ENCODE assay signal across 14 cellular contexts in genomic region chr5:141713616-141714309, GRCh38. TPM values are rescaled to one million over a fixed set of nuclear protein-coding genes. Genes with fewer than 3 reads are reported as not detected.
DNase-seq lines count a peak whose midpoint lies in the region; ATAC-seq and TF ChIP-seq lines count a peak whose summit lies in the region.
"Had no signal": no experiment of that assay in that cellular context is flagged by ENCODE, and none has a peak within 500 bp of the region (broad histone marks: within the 10 kb centered on the region; RNA-seq: fewer than 3 reads in every experiment).

No MANE protein-coding gene starts in this region.

- in situ Hi-C loops in brain microvascular endothelial cell (cut with HindIII; ENCODE audit: low pct_ligation_motif_present, low sequenced_read_pairs): no loop called here

- CTCF ChIA-PET in PC-3 (lab: Charles Lee): interaction anchor here (0.5 to 0.6 kb wide), 2 partner anchors 125 to 873 kb away, joined by 3 read pairs; no protein-coding TSS in a partner anchor

- DNase-seq in GM23338 (ENCODE audit: low spot score) (no peak), PC-3 (peak; percentile 84), osteoblast (ENCODE audit: insufficient read length, low spot score, missing footprints) (peak; percentile 67), brain microvascular endothelial cell (no peak), cerebellar nuclear complex (lab: John Stamatoyannopoulos, UW) (no peak), immature natural killer cell (no peak)
- DNase-seq: activated CD4-positive, CD25-positive, alpha-beta regulatory T cell treated with anti-CD3 and anti-CD28 coated beads, Interleukin-2, amount 50 U/mL, for 72 hours; OCI-M1; stimulated activated naive CD4-positive, alpha-beta T cell treated with Interleukin-2 at 50 U/mL for 16 hours; T-helper 1 cell had no signal

- peaks cover 38% of the 10 kb centered on the region for H3K4me1 ChIP-seq in GM23338 (ENCODE audit: insufficient read depth)
- peaks cover 54% of the 10 kb centered on the region for H3K4me1 ChIP-seq in PC-3 (ENCODE audit: insufficient read depth, low read length)
- H3K4me1 ChIP-seq in osteoblast (ENCODE audit: insufficient read depth, low read length): no peaks in the 10 kb centered on the region

- H4K20me1 ChIP-seq in GM23338 (replicated peaks; ENCODE audit: insufficient read depth) (no peaks in the 10 kb centered on the region), PC-3 (ENCODE audit: low read length) (no peaks in the 10 kb centered on the region), osteoblast (ENCODE audit: insufficient read depth, low read length) (no peaks in the 10 kb centered on the region)

- peak overlapping the region; percentile 42 for H3K9ac ChIP-seq in PC-3 (ENCODE audit: low read length)

- intact Hi-C loops in PC-3 (cut with micrococcal nuclease): no loop called here

- no peaks in the 10 kb centered on the region for H3F3A ChIP-seq in GM23338 (replicated peaks; ENCODE audit: low read depth)
- H3F3A ChIP-seq in PC-3 (ENCODE audit: low read length, unreplicated experiment): no peaks in the 10 kb centered on the region

- H2AFZ ChIP-seq in GM23338 (0 out of 2 replicates have a peak overlapping the region, but pooled peaks have one; percentile 63), PC-3 (ENCODE audit: low read length) (0 out of 2 replicates have a peak overlapping the region, but pooled peaks have one; percentile 64), osteoblast (ENCODE audit: low read length) (no peak overlapping the region)

- H3K27ac ChIP-seq in GM23338 (ENCODE audit: low read depth): no peak overlapping the region
- peak overlapping the region; percentile 94 for H3K27ac ChIP-seq in PC-3 (ENCODE audit: low read length)
- H3K27ac ChIP-seq in osteoblast (ENCODE audit: low read depth, low read length): no peak overlapping the region
- no peak overlapping the region for H3K27ac ChIP-seq in brain microvascular endothelial cell
- H3K27ac ChIP-seq: coronary artery had no signal

- no peaks in the 10 kb centered on the region for H3K36me3 ChIP-seq in GM23338 (ENCODE audit: insufficient read depth)
- no peaks in the 10 kb centered on the region for H3K36me3 ChIP-seq in PC-3 (ENCODE audit: low read depth, low read length)
- H3K36me3 ChIP-seq in osteoblast (ENCODE audit: insufficient read depth, low read length): no peaks in the 10 kb centered on the region
- no peaks in the 10 kb centered on the region for H3K36me3 ChIP-seq in brain microvascular endothelial cell (replicated peaks)

- H3K27ac Mint-ChIP-seq in GM23338: no peak overlapping the region
- no peak overlapping the region for H3K27ac Mint-ChIP-seq in immature natural killer cell

- H3K4me2 ChIP-seq in GM23338 (no peak overlapping the region), PC-3 (ENCODE audit: low read length) (peak overlapping the region; percentile 82), osteoblast (ENCODE audit: insufficient read depth, low read length) (no peak overlapping the region)

- H3K27me3 ChIP-seq in GM23338 (ENCODE audit: insufficient read depth) (no peaks in the 10 kb centered on the region), PC-3 (ENCODE audit: low read length) (no peaks in the 10 kb centered on the region), osteoblast (ENCODE audit: insufficient read depth, low read length) (peaks cover 32% of the 10 kb centered on the region), brain microvascular endothelial cell (replicated peaks) (peaks cover 2% of the 10 kb centered on the region)

- H3K4me1 Mint-ChIP-seq in GM23338 (peaks cover 55% of the 10 kb centered on the region), immature natural killer cell (no peaks in the 10 kb centered on the region)

- H3K4me3 Mint-ChIP-seq in GM23338: no peak overlapping the region
- no peak overlapping the region for H3K4me3 Mint-ChIP-seq in immature natural killer cell

- no peaks in the 10 kb centered on the region for H3K9me2 ChIP-seq in GM23338 (ENCODE audit: insufficient read depth)
- no peaks in the 10 kb centered on the region for H3K9me2 ChIP-seq in PC-3 (replicated peaks; ENCODE audit: low read length)

- POLR2A ChIA-PET in PC-3 (lab: Charles Lee; ENCODE audit: unreplicated experiment): no interaction called here

- H3K79me2 ChIP-seq in GM23338 (replicated peaks; ENCODE audit: insufficient read depth): no peaks in the 10 kb centered on the region
- H3K79me2 ChIP-seq in PC-3 (ENCODE audit: low read length): no peaks in the 10 kb centered on the region
- H3K79me2 ChIP-seq in osteoblast (ENCODE audit: insufficient read depth, low read length): no peaks in the 10 kb centered on the region

- no peaks in the 10 kb centered on the region for H3K36me3 Mint-ChIP-seq in GM23338 (ENCODE audit: low read depth)
- no peaks in the 10 kb centered on the region for H3K36me3 Mint-ChIP-seq in immature natural killer cell

- H3K27me3 Mint-ChIP-seq in GM23338 (ENCODE audit: insufficient read depth, low read depth, poor library complexity) (peaks cover 9% of the 10 kb centered on the region), immature natural killer cell (ENCODE audit: low read depth in 3 of 3) (peaks cover 2 to 4% (median 2%) of the 10 kb centered on the region in 3 donors)

- H3K4me3 ChIP-seq in GM23338 (no peak overlapping the region), PC-3 (ENCODE audit: low read length) (peak overlapping the region; percentile 44; the same call in 1 of the 2 replicates), osteoblast (ENCODE audit: insufficient read depth, low read length) (no peak overlapping the region), brain microvascular endothelial cell (ENCODE audit: low read depth, low read length) (no peak overlapping the region)
- H3K4me3 ChIP-seq: coronary artery had no signal

- H3K9me3 ChIP-seq in PC-3 (ENCODE audit: low read length) (no peaks in the 10 kb centered on the region), osteoblast (ENCODE audit: low read depth, low read length) (no peaks in the 10 kb centered on the region)

- ATAC-seq in GM23338 (no peak), PC-3 (peak; percentile 74), esophagus mucosa (peak; percentile 52), HG03045 (IDR thresholded peaks at IDR 0.05; ENCODE audit: unreplicated experiment) (no peak)
- ATAC-seq: sciatic nerve had no signal

- no peak for TF ChIP-seq CTCF in GM23338 (conservative IDR thresholded peaks at IDR 0.05; ENCODE audit: low read depth in 2 of 2)
- TF ChIP-seq CTCF in PC-3 (conservative IDR thresholded peaks at IDR 0.05; ENCODE audit: low read depth, low read length): no peak
- TF ChIP-seq CTCF in osteoblast (IDR thresholded peaks at IDR 0.05; ENCODE audit: extremely low read depth, low read depth, low read length): no peak
- no peak for TF ChIP-seq CTCF in brain microvascular endothelial cell (IDR thresholded peaks at IDR 0.05; ENCODE audit: low read depth, low read length, missing control alignments)

- BruUV-seq in PC-3 (replicated peaks; lab: Mats Ljungman, UMichigan): TSS peak; percentile 35

- H3K9me3 Mint-ChIP-seq in GM23338: no peaks in the 10 kb centered on the region
- no peaks in the 10 kb centered on the region for H3K9me3 Mint-ChIP-seq in immature natural killer cell

TF ChIP-seq in GM23338, 12 proteins besides CTCF, POLR2A, EP300 and RAD21 (continues in another document):
- TF ChIP-seq ZNF331 (CRISPR knock-in tag; IDR thresholded peaks at IDR 0.05; ENCODE audit: low read depth) (no peak), ETS1 (IDR thresholded peaks at IDR 0.05) (no peak), POLR2AphosphoS5 (IDR thresholded peaks at IDR 0.05; ENCODE audit: low read depth) (no peak), EZH2phosphoT487 (IDR thresholded peaks at IDR 0.05; ENCODE audit: unreplicated experiment) (no peak), STAT1 (IDR thresholded peaks at IDR 0.05; ENCODE audit: unreplicated experiment) (no peak)

RNA-seq across cellular contexts. Expression of gene ARAP3, which starts 31.7 kb away (rescaled TPM):
- 32.8 and 33.2 TPM in 2 replicates for total RNA-seq in GM23338 (2014; rRNA removed; shearing (Covaris generic))
- 18.4 and 21.5 TPM in 2 replicates for polyA plus RNA-seq in GM23338 (2016; fragmentation: Nextera tagmentation; extraction: Ambion mirVana)
- 7.1 and 14.2 TPM in 2 replicates for total RNA-seq in PC-3 (2014; rRNA removed)
- 3.3 TPM for total RNA-seq in esophagus mucosa
- total RNA-seq in osteoblast: 2.1 and 2.2 TPM in 2 replicates
- 1 to 10 TPM in 1 of 3 donors, under 1 TPM in 1, not detected in 1; 0.68 to 1.3 TPM for polyA plus RNA-seq in immature natural killer cell

Comparison
In these comparisons a context has a peak if more than half of its experiments do, and no peak if none do; other contexts are left out.
1. ATAC-seq: peak in PC-3 (single experiment) and esophagus mucosa (single experiment); none in GM23338 (single experiment) and HG03045 (single experiment).
2. DNase-seq: peak in PC-3 (single experiment) and osteoblast (single experiment); none in GM23338 (single experiment), brain microvascular endothelial cell (single experiment), cerebellar nuclear complex (0 of 2) and immature natural killer cell (0 of 3).